ENCODE assay signal across 19 cellular contexts in the genomic region with DNA sequence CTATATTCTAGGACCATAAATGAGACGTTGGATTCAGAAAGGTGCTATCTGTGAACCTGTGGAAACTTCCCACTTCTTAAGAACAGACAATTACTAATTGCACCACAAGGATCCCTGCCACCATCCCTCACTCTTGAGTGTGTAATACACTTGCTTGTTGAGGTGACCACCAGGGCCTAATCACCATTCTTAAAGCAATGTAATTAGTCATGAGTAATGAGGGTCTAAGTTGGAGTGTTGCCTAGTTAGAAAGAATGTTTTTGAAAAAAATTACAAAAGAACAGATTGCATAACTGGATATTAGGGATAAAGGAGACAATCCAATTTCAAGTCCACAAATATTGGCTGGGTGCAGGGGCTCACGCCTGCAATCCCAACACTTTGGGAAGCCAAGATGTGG. TPM values are rescaled to one million over a fixed set of nuclear protein-coding genes. Genes with fewer than 3 reads are reported as not detected.
DNase-seq lines count a peak whose midpoint lies in the region; ATAC-seq and TF ChIP-seq lines count a peak whose summit lies in the region.
"Had no signal": no experiment of that assay in that cellular context is flagged by ENCODE, and none has a peak within 500 bp of the region (broad histone marks: within the 10 kb centered on the region; RNA-seq: fewer than 3 reads in every experiment).

No MANE protein-coding gene starts in this region.

- no peaks in the 10 kb centered on the region for H3K9me3 Mint-ChIP-seq in endothelial cell (ENCODE audit: unreplicated experiment)

- no peaks in the 10 kb centered on the region for H3K27me3 Mint-ChIP-seq in endothelial cell (ENCODE audit: unreplicated experiment)

- DNase-seq in GM03348 (ENCODE audit: low spot score) (peak; percentile 31), amniotic epithelial cell (ENCODE audit: low read depth) (peak; percentile 75), fibroblast of mammary gland (ENCODE audit: low read depth) (peak; percentile 65), retinal pigment epithelial cell (ENCODE audit: low read depth) (peak; percentile 30), endothelial cell (ENCODE audit: low spot score) (no peak)
- DNase-seq: ACHN, Caco-2, KG1, NCI-H1048, NCI-H1436 treated with DMSO at 0.1 percent for 48 hours, NCI-H2029 treated with DMSO at 0.1 percent for 48 hours, NCI-H2171 treated with DMSO at 0.1 percent for 48 hours, NCI-H748 treated with DMSO at 0.1 percent for 48 hours, PC-3 had no signal

- H3K27ac Mint-ChIP-seq in endothelial cell (ENCODE audit: unreplicated experiment) = no peak overlapping the region
- H3K27ac Mint-ChIP-seq: GM23338 had no signal

- H3K4me1 Mint-ChIP-seq in endothelial cell (ENCODE audit: unreplicated experiment) = no peaks in the 10 kb centered on the region
- H3K4me1 Mint-ChIP-seq: GM23338 had no signal

- no peak for ATAC-seq in HG03469 (IDR thresholded peaks at IDR 0.05; ENCODE audit: unreplicated experiment)
- ATAC-seq in HG03457 (IDR thresholded peaks at IDR 0.05; ENCODE audit: unreplicated experiment) = no peak
- ATAC-seq: GM23338, PC-3, Right ventricle myocardium inferior had no signal

- H3K36me3 Mint-ChIP-seq in endothelial cell (ENCODE audit: low read depth, unreplicated experiment) = no peaks in the 10 kb centered on the region

- H3K4me3 ChIP-seq in fibroblast of mammary gland (ENCODE audit: control insufficient read depth, low read depth, low read length) (no peak overlapping the region), retinal pigment epithelial cell (ENCODE audit: low read length) (no peak overlapping the region)
- H3K4me3 ChIP-seq: GM23338, SK-N-MC had no signal

- TF ChIP-seq CTCF in fibroblast of mammary gland (conservative IDR thresholded peaks at IDR 0.05; ENCODE audit: control insufficient read depth, insufficient read depth, low read depth, low read length) = no peak
- TF ChIP-seq CTCF in retinal pigment epithelial cell (conservative IDR thresholded peaks at IDR 0.05; ENCODE audit: low read depth, low read length) = no peak
- no peak for TF ChIP-seq CTCF in endothelial cell (IDR thresholded peaks at IDR 0.05; ENCODE audit: unreplicated experiment)

- no peak overlapping the region for H3K4me3 Mint-ChIP-seq in endothelial cell (ENCODE audit: unreplicated experiment)
- H3K4me3 Mint-ChIP-seq: GM23338 had no signal

RNA-seq across cellular contexts. Expression of gene TRIO, which starts 56.9 kb away (rescaled TPM):
- total RNA-seq in endothelial cell (ENCODE audit: unreplicated experiment) = 229 TPM
